18 cellular contexts compared by ENCODE assay signal in the genomic region with DNA sequence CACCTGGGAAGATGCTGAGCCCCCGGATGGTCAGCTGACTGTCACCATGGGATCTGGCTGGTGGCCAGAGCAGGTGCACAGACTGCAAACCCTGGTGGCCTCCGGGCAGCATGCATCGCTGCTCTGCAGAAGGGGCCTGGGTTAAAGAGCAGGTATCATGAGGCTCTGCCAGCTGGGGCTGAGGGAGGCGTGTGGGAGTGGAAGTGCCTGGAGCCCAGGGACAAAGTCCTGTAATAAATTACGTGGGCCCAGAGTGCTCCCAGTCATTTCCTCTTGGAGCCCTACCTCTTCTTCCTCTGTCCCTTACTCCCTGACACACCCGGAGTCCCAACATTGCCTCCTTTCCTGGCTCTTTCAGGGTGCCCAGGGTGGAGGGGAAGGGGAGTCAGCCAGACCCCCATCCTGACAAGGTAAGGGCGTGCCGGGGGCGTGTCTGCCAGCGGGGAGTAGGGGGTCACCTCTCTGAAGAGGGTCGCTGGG. TPM values are rescaled to one million over a fixed set of nuclear protein-coding genes. Genes with fewer than 3 reads are reported as not detected.
A peak's percentile ranks its signal among the peaks of the same experiment; 100 is the strongest.
DNase-seq lines count a peak whose midpoint lies in the region; ATAC-seq lines count a peak whose summit lies in the region.
"Had no signal": no experiment of that assay in that cellular context is flagged by ENCODE, and none has a peak within 500 bp of the region (broad histone marks: within the 10 kb centered on the region; RNA-seq: fewer than 3 reads in every experiment).

A gene (plus strand): TSS at position 262 of the 480 bp plus-strand sequence. CDS start 24,040 bp downstream, outside the sequence.

- no peaks in the 10 kb centered on the region for H3K79me1 ChIP-seq in mesenchymal stem cell (replicated peaks; ENCODE audit: low read length, poor library complexity, severe bottlenecking)

- H3K4me2 ChIP-seq in mesenchymal stem cell (ENCODE audit: low read length, poor library complexity, severe bottlenecking), result no peak within 1 kb of the TSS
- H3K4me2 ChIP-seq: neural progenitor cell had no signal

- H3K18ac ChIP-seq in mesenchymal stem cell (ENCODE audit: low read depth in 1 of 2, low read length in 2 of 2), result no peak within 1 kb of the TSS

- peak within 1 kb of the TSS; percentile 89 for H3K27ac ChIP-seq in duodenal mucosa (ENCODE audit: low read depth, low read length)
- no peak within 1 kb of the TSS for H3K27ac ChIP-seq in rectal smooth muscle tissue (ENCODE audit: low read depth, low read length)
- no peak within 1 kb of the TSS for H3K27ac ChIP-seq in mesenchymal stem cell (ENCODE audit: low read length, poor library complexity, severe bottlenecking)
- H3K27ac ChIP-seq: cardiac muscle cell, neural progenitor cell, thoracic aorta, WERI-Rb-1 had no signal

- no peak within 1 kb of the TSS for H4K91ac ChIP-seq in mesenchymal stem cell (ENCODE audit: low read length)

- H3K9ac ChIP-seq in duodenal mucosa (ENCODE audit: low read depth in 1 of 2, low read length in 2 of 2) (peak within 1 kb of the TSS; percentile 69 to 97), rectal smooth muscle tissue (ENCODE audit: low read length) (peak within 1 kb of the TSS; percentile 47), mesenchymal stem cell (ENCODE audit: low read length) (no peak within 1 kb of the TSS)
- H3K9ac ChIP-seq: neural progenitor cell had no signal

- H3K4me1 ChIP-seq in duodenal mucosa (ENCODE audit: control insufficient read depth in 1 of 2, insufficient read depth in 2 of 2, low read length in 2 of 2) (peaks cover 27 to 34% of the 10 kb centered on the region in 2 donors), rectal smooth muscle tissue (ENCODE audit: control insufficient read depth, insufficient read depth, low read length) (no peaks in the 10 kb centered on the region), mesenchymal stem cell (ENCODE audit: control insufficient read depth, insufficient read depth, low read depth, low read length) (peaks cover 2% of the 10 kb centered on the region)
- H3K4me1 ChIP-seq: neural progenitor cell, sigmoid colon had no signal

- no peak within 1 kb of the TSS for H2AK5ac ChIP-seq in mesenchymal stem cell (ENCODE audit: low read length, severe bottlenecking)

- H3K23ac ChIP-seq in mesenchymal stem cell (ENCODE audit: low read length in 2 of 2), result no peak within 1 kb of the TSS

- ATAC-seq in HG03521 (IDR thresholded peaks at IDR 0.05; ENCODE audit: unreplicated experiment), result no peak
- no peak for ATAC-seq in HG02885 (IDR thresholded peaks at IDR 0.05; ENCODE audit: poor library complexity, unreplicated experiment)

- H3K27me3 ChIP-seq in duodenal mucosa (ENCODE audit: control insufficient read depth in 1 of 2, insufficient read depth in 2 of 2, low read length in 2 of 2) (no peaks in the 10 kb centered on the region), rectal smooth muscle tissue (ENCODE audit: control insufficient read depth, insufficient read depth, low read length) (no peaks in the 10 kb centered on the region), mesenchymal stem cell (ENCODE audit: control insufficient read depth in 1 of 2, insufficient read depth in 1 of 2, low read length in 2 of 2) (peaks cover 24 to 39% of the 10 kb centered on the region in 2 experiments)

- H3K36me3 ChIP-seq in duodenal mucosa (ENCODE audit: control insufficient read depth in 1 of 2, insufficient read depth in 2 of 2, low read length in 2 of 2), result no peaks in the 10 kb centered on the region
- H3K36me3 ChIP-seq in rectal smooth muscle tissue (ENCODE audit: control insufficient read depth, insufficient read depth, low read length), result no peaks in the 10 kb centered on the region
- H3K36me3 ChIP-seq in mesenchymal stem cell (ENCODE audit: control insufficient read depth in 1 of 2, insufficient read depth in 2 of 2, low read depth in 1 of 2, low read length in 2 of 2), result no peaks in the 10 kb centered on the region
- H3K36me3 ChIP-seq: cardiac muscle cell, neural progenitor cell, sigmoid colon, thoracic aorta, WERI-Rb-1 had no signal

- peak; percentile 59 for DNase-seq in HT-29 (ENCODE audit: low spot score)
- DNase-seq in NCI-H146 treated with DMSO at 0.1 percent for 48 hours (lab: John Stamatoyannopoulos, UW; ENCODE audit: unreplicated experiment), result peak; percentile 94
- no peak for DNase-seq in mesenchymal stem cell
- no peak for DNase-seq in Kasumi-1 (lab: John Stamatoyannopoulos, UW)
- DNase-seq: activated CD4-positive, alpha-beta memory T cell treated with anti-CD3 and anti-CD28 coated beads, Interleukin-2, amount 10 ng/mL, durations not matched to agents 7 days and 5 days; DMS 273 treated with DMSO at 0.1 percent for 48 hours; foreskin melanocyte; NCI-H446 treated with DMSO at 0.1 percent for 48 hours; sigmoid colon; stimulated activated CD4-positive, alpha-beta T cell treated with anti-CD3 and anti-CD28 coated beads, Interleukin-4, amount 100 ng/mL, for 4 hours; WERI-Rb-1 had no signal

- no peak within 1 kb of the TSS for H2AFZ ChIP-seq in mesenchymal stem cell (ENCODE audit: low read depth, low read length)
- H2AFZ ChIP-seq: neural progenitor cell had no signal

- H2BK12ac ChIP-seq in mesenchymal stem cell (ENCODE audit: low read length in 2 of 2), result no peak within 1 kb of the TSS

- WGBS in mesenchymal stem cell, result 78% methylated on average over 11 of the region's 11 CpGs

- no peak within 1 kb of the TSS for H2BK120ac ChIP-seq in mesenchymal stem cell (ENCODE audit: low read depth, low read length)

- H3K4me3 ChIP-seq in duodenal mucosa (ENCODE audit: low read depth in 1 of 2, low read length in 2 of 2) (peak within 1 kb of the TSS; percentile 81 to 96), rectal smooth muscle tissue (ENCODE audit: low read length) (peak within 1 kb of the TSS; percentile 67), mesenchymal stem cell (ENCODE audit: insufficient read depth in 1 of 2, low read depth in 1 of 2, low read length in 2 of 2) (no peak within 1 kb of the TSS)
- H3K4me3 ChIP-seq: cardiac muscle cell, neural progenitor cell, thoracic aorta had no signal

- H4K8ac ChIP-seq in mesenchymal stem cell (ENCODE audit: low read length), result no peak within 1 kb of the TSS

- no peak within 1 kb of the TSS for H2BK15ac ChIP-seq in mesenchymal stem cell (ENCODE audit: low read depth, poor library complexity, severe bottlenecking)

- no peaks in the 10 kb centered on the region for H3K9me3 ChIP-seq in duodenal mucosa (ENCODE audit: control insufficient read depth in 1 of 2, low read length in 2 of 2)
- no peaks in the 10 kb centered on the region for H3K9me3 ChIP-seq in mesenchymal stem cell (ENCODE audit: control insufficient read depth, low read length)
- H3K9me3 ChIP-seq: sigmoid colon, thoracic aorta had no signal

- no peak within 1 kb of the TSS for H3K14ac ChIP-seq in mesenchymal stem cell (ENCODE audit: low read length in 2 of 2)

- no peak within 1 kb of the TSS for H2BK5ac ChIP-seq in mesenchymal stem cell (ENCODE audit: low read depth, low read length, poor library complexity, severe bottlenecking)

- H3K4ac ChIP-seq in mesenchymal stem cell (ENCODE audit: low read depth in 1 of 2, low read length in 2 of 2), result no peak within 1 kb of the TSS

RNA-seq across cellular contexts. Expression of the gene that starts here (rescaled TPM):
- total RNA-seq in HT-29 (2014; rRNA removed; shearing (Covaris generic)), result 4.8 and 5.4 TPM in 2 replicates
- not detected for polyA plus RNA-seq in mesenchymal stem cell (2013, experiment 1 of 2)
- polyA plus RNA-seq in mesenchymal stem cell (2013, experiment 2 of 2), result 0.01 TPM

Comparison
In these comparisons a context has a peak if more than half of its experiments do, and no peak if none do; other contexts are left out.
1. DNase-seq: peak in HT-29 (single experiment) and NCI-H146 treated with DMSO at 0.1 percent for 48 hours (single experiment); none in mesenchymal stem cell (single experiment) and Kasumi-1 (0 of 2).
2. H3K4me3 ChIP-seq: peak in duodenal mucosa (2 of 2) and rectal smooth muscle tissue (single experiment); none in mesenchymal stem cell (0 of 2).